In genomic region chr5:6419340-6419852, GRCh38 we compare ENCODE assay signal across 14 cellular contexts. TPM values are rescaled to one million over a fixed set of nuclear protein-coding genes. Genes with fewer than 3 reads are reported as not detected.
DNase-seq lines count a peak whose midpoint lies in the region; ATAC-seq, FAIRE-seq and TF ChIP-seq lines count a peak whose summit lies in the region.
"Had no signal": no experiment of that assay in that cellular context is flagged by ENCODE, and none has a peak within 500 bp of the region (broad histone marks: within the 10 kb centered on the region; RNA-seq: fewer than 3 reads in every experiment).

No MANE protein-coding gene starts in this region.

- WGBS in A549 (ENCODE audit: missing lambda C conversion rate) = 7% methylated on average over 8 of the region's 8 CpGs

- no peak for FAIRE-seq in A549 (lab: Jason Lieb, UNC)

- no peak for ATAC-seq in A549
- peak; percentile 67 for ATAC-seq in esophagus mucosa
- ATAC-seq in GM19035 (IDR thresholded peaks at IDR 0.05; ENCODE audit: unreplicated experiment) = no peak
- ATAC-seq in GM21367 (IDR thresholded peaks at IDR 0.05; ENCODE audit: unreplicated experiment) = no peak
- ATAC-seq: stimulated activated naive CD8-positive, alpha-beta T cell treated with anti-CD3 and anti-CD28 coated beads, Interleukin-15, amount 100 ng/mL, for 72 hours had no signal

- no peak for TF ChIP-seq POLR2A in A549 (IDR thresholded peaks at IDR 0.05; ENCODE audit: low read length)

- no peak for TF ChIP-seq EP300 in A549 (IDR thresholded peaks at IDR 0.05)

- H3K27ac ChIP-seq in A549 = no peak overlapping the region
- H3K27ac ChIP-seq: coronary artery had no signal

- no peak overlapping the region for H3K4me3 ChIP-seq in A549
- H3K4me3 ChIP-seq: coronary artery had no signal

- POLR2A ChIA-PET in A549 (lab: Yijun Ruan, JAX) = no interaction called here

- intact Hi-C loops in head of caudate nucleus (cut with DNase I) = no loop called here

- CTCF ChIA-PET in A549 (lab: Yijun Ruan, JAX) = no interaction called here

- peak overlapping the region; percentile 36 for H3K4me2 ChIP-seq in A549

- DNase-seq in A549 (ENCODE audit: low read depth in 1 of 2, low spot score in 1 of 2) (peak in 1 of 2 experiments; percentile 30), M059J (ENCODE audit: low read depth) (peak; percentile 34), NCI-H460 (ENCODE audit: extremely low read depth, low read depth) (peak; percentile 15), activated gamma-delta T cell treated with Interleukin-2 at 50 U/mL for 16 hours (no peak), head of caudate nucleus (no peak)
- DNase-seq: DND-41; H9; SIG-M5; stimulated activated naive CD8-positive, alpha-beta T cell treated with anti-CD3 and anti-CD28 coated beads, Interleukin-15, amount 100 ng/mL, for 72 hours had no signal

- H3K9me3 ChIP-seq in A549 = peaks cover 3% of the 10 kb centered on the region; the same call in 1 of the 3 replicates

- TF ChIP-seq CTCF in A549 (IDR thresholded peaks at IDR 0.05) = no peak

- peaks cover 11% of the 10 kb centered on the region; the same call in 2 of the 3 replicates for H3K4me1 ChIP-seq in A549

- no peak for TF ChIP-seq RAD21 in A549 (conservative IDR thresholded peaks at IDR 0.05 in 1 of 2, IDR thresholded peaks at IDR 0.05 in 1 of 2)

TF ChIP-seq in A549, 52 proteins besides CTCF, POLR2A, EP300 and RAD21:
- TF ChIP-seq RFX5 (IDR thresholded peaks at IDR 0.05) = no peak
- no peak for TF ChIP-seq GATA3 (IDR thresholded peaks at IDR 0.05; ENCODE audit: borderline replicate concordance)
- TF ChIP-seq, protein P1, sequence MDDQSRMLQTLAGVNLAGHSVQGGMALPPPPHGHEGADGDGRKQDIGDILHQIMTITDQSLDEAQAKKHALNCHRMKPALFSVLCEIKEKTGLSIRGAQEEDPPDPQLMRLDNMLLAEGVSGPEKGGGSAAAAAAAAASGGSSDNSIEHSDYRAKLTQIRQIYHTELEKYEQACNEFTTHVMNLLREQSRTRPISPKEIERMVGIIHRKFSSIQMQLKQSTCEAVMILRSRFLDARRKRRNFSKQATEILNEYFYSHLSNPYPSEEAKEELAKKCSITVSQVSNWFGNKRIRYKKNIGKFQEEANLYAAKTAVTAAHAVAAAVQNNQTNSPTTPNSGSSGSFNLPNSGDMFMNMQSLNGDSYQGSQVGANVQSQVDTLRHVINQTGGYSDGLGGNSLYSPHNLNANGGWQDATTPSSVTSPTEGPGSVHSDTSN (IDR thresholded peaks at IDR 0.05) = no peak
- TF ChIP-seq FOSL2 (IDR thresholded peaks at IDR 0.05) = no peak
- TF ChIP-seq FOSL2 (CRISPR knock-in tag; IDR thresholded peaks at IDR 0.05) = no peak
- no peak for TF ChIP-seq FOXS1 (CRISPR knock-in tag; IDR thresholded peaks at IDR 0.05)
- no peak for TF ChIP-seq CBX8 (IDR thresholded peaks at IDR 0.05)
- no peak for TF ChIP-seq HDAC2 (IDR thresholded peaks at IDR 0.05)
- no peak for TF ChIP-seq SMC3 (IDR thresholded peaks at IDR 0.05)
- no peak for TF ChIP-seq RCOR1 (IDR thresholded peaks at IDR 0.05; ENCODE audit: low read depth, low read length)
- TF ChIP-seq, protein P2, sequence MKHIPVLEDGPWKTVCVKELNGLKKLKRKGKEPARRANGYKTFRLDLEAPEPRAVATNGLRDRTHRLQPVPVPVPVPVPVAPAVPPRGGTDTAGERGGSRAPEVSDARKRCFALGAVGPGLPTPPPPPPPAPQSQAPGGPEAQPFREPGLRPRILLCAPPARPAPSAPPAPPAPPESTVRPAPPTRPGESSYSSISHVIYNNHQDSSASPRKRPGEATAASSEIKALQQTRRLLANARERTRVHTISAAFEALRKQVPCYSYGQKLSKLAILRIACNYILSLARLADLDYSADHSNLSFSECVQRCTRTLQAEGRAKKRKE (CRISPR knock-in tag; IDR thresholded peaks at IDR 0.05; ENCODE audit: low read depth) = no peak
- no peak for TF ChIP-seq RARB (CRISPR knock-in tag; IDR thresholded peaks at IDR 0.05)
- TF ChIP-seq MYC (IDR thresholded peaks at IDR 0.05; ENCODE audit: borderline replicate concordance, low read length) = no peak
- TF ChIP-seq CEBPB (IDR thresholded peaks at IDR 0.05) = no peak
- no peak for TF ChIP-seq ZC3H11A (IDR thresholded peaks at IDR 0.05)
- TF ChIP-seq NFE2L2 (conservative IDR thresholded peaks at IDR 0.05; ENCODE audit: low read length) = no peak
- no peak for TF ChIP-seq SREBF2 (IDR thresholded peaks at IDR 0.05)

RNA-seq across cellular contexts. Expression of gene UBE2QL1, which starts 29.3 kb away (rescaled TPM):
- polyA plus RNA-seq in A549 (2011; rRNA removed) (0.04 and 0.05 TPM in 2 replicates), A549 (2017; fragmentation: RNase III; extraction: RNeasy Plus Mini Kit Qiagen cat#74134 plus additional on column Dnase treatment) (0.04 to 0.07 TPM in 2 of 3 replicates, not detected in the other)
- 0.03 and 0.04 TPM in 2 replicates for polyA plus RNA-seq in A549 (2012; cell fraction: cytosol; rRNA removed)
- polyA plus RNA-seq in A549 (2012; cell fraction: nucleus; rRNA removed) = 0.04 TPM in 1 of 2 replicates, not detected in the other
- polyA minus RNA-seq in A549 (2011; rRNA and poly(A)+ RNA removed) = 0.10 TPM in 1 of 2 replicates, not detected in the other
- 0.02 and 0.44 TPM in 2 replicates for total RNA-seq in M059J (2014; rRNA removed; shearing (Covaris generic))
- 0.20 and 0.29 TPM in 2 replicates for total RNA-seq in NCI-H460 (2014; rRNA removed; shearing (Covaris generic))
- polyA plus RNA-seq in NCI-H460 (2014; cell fraction: nucleus; rRNA removed) = not detected in 2 replicates
- not detected for total RNA-seq in esophagus mucosa
- total RNA-seq: renal cortical epithelial cell had no signal

RNA-seq across cellular contexts. Expression of gene MED10, which starts 41.0 kb away (rescaled TPM):
- 40.6 and 59.4 TPM in 2 replicates for polyA plus RNA-seq in A549 (2011; rRNA removed)
- 74.8 and 80.5 TPM in 2 replicates for polyA plus RNA-seq in A549 (2012; cell fraction: cytosol; rRNA removed)
- polyA plus RNA-seq in A549 (2012; cell fraction: nucleus; rRNA removed) = 44.1 and 49.4 TPM in 2 replicates
- polyA plus RNA-seq in A549 (2017; fragmentation: RNase III; extraction: RNeasy Plus Mini Kit Qiagen cat#74134 plus additional on column Dnase treatment) = 56.7 to 58.6 TPM (median 57.6 TPM) in 3 replicates
- polyA minus RNA-seq in A549 (2011; rRNA and poly(A)+ RNA removed) = 13.2 and 14.2 TPM in 2 replicates
- 9.7 and 12.8 TPM in 2 replicates for total RNA-seq in M059J (2014; rRNA removed; shearing (Covaris generic))
- total RNA-seq in NCI-H460 (2014; rRNA removed; shearing (Covaris generic)) = 23.5 and 30.0 TPM in 2 replicates
- 11.6 and 21.5 TPM in 2 replicates for polyA plus RNA-seq in NCI-H460 (2014; cell fraction: nucleus; rRNA removed)
- 25.1 TPM for total RNA-seq in esophagus mucosa

Comparison
In these comparisons a context has a peak if more than half of its experiments do, and no peak if none do; other contexts are left out.
1. DNase-seq: peak in M059J (single experiment) and NCI-H460 (single experiment); none in activated gamma-delta T cell treated with Interleukin-2 at 50 U/mL for 16 hours (single experiment) and head of caudate nucleus (0 of 42).